Comparison of ENCODE assay signal across 14 cellular contexts in genomic region chr2:108139521-108139920, GRCh38.
DNase-seq lines count a peak whose midpoint lies in the region; ATAC-seq and FAIRE-seq lines count a peak whose summit lies in the region.
"Had no signal": no experiment of that assay in that cellular context is flagged by ENCODE, and none has a peak within 500 bp of the region (broad histone marks: within the 10 kb centered on the region; RNA-seq: fewer than 3 reads in every experiment).

No MANE protein-coding gene starts in this region.

- DNase-seq in GM03348 (ENCODE audit: low spot score) (peak; percentile 3), M059J (ENCODE audit: low read depth) (peak; percentile 37), astrocyte of the hippocampus (ENCODE audit: low read depth, low spot score) (peak; percentile 55), kidney tubule cell (ENCODE audit: low spot score) (peak; percentile 26), NCI-H128 (lab: John Stamatoyannopoulos, UW; ENCODE audit: unreplicated experiment) (no peak), HTR-8/SVneo (ENCODE audit: insufficient read length, low spot score) (no peak), NCI-H510A (lab: John Stamatoyannopoulos, UW) (no peak)
- DNase-seq: activated CD4-positive, alpha-beta T cell treated with anti-CD3 and anti-CD28 coated beads, Interleukin-2, amount 50 U/mL, for 48 hours; heart left ventricle; NCI-H69; stimulated activated naive CD4-positive, alpha-beta T cell; T-helper 1 cell had no signal

- no peak for FAIRE-seq in HTR-8/SVneo (lab: Jason Lieb, UNC)

- ATAC-seq in GM21447 (IDR thresholded peaks at IDR 0.05; ENCODE audit: unreplicated experiment), result no peak
- ATAC-seq: activated naive CD4-positive, alpha-beta T cell treated with anti-CD3 and anti-CD28 coated beads, Interleukin-2, amount 50 U/mL, for 72 hours; heart left ventricle had no signal

Comparison
In these comparisons a context has a peak if more than half of its experiments do, and no peak if none do; other contexts are left out.
1. DNase-seq: peak in GM03348 (single experiment), M059J (single experiment), astrocyte of the hippocampus (single experiment) and kidney tubule cell (single experiment); none in NCI-H128 (single experiment), HTR-8/SVneo (single experiment) and NCI-H510A (single experiment).